ENCODE assay signal across 26 cellular contexts in genomic region chr18:21799706-21800105, GRCh38.
"Had no signal": no experiment of that assay in that cellular context is flagged by ENCODE, and none has a peak within 500 bp of the region (broad histone marks: within the 10 kb centered on the region; RNA-seq: fewer than 3 reads in every experiment).

No MANE protein-coding gene starts in this region.

- H3K27ac ChIP-seq: neutrophil, ovary, parathyroid adenoma, right lobe of liver, stomach, thoracic aorta, thyroid gland, tibial nerve had no signal

- H3K4me1 ChIP-seq: parathyroid adenoma, right lobe of liver, sigmoid colon had no signal

- ATAC-seq: natural killer cell treated with Interleukin-12 subunit alpha and Interleukin-12 subunit beta and Interleukin-15 and Interleukin-18, amount 100 ng/mL, for 72 hours; right cardiac atrium; right lobe of liver; stimulated activated effector memory CD8-positive, alpha-beta T cell treated with anti-CD3 and anti-CD28 coated beads, Interleukin-12 subunit alpha, Interleukin-12 subunit beta, amount 100 ng/mL, for 72 hours; stimulated activated naive B cell treated with anti-CD40 and anti-IgM and Interleukin-4, amounts not matched to agents 10 μg/mL and 1 μg/mL and 100 μg/mL, for 72 hours had no signal

- DNase-seq: nephron progenitor cell; nucleus accumbens; ovary; posterior cingulate gyrus; psoas muscle; right cardiac atrium; right lobe of liver; sigmoid colon; small intestine; stimulated activated CD4-positive, alpha-beta T cell treated with anti-CD3 and anti-CD28 coated beads, Interleukin-15, amount 100 ng/mL, for 24 hours; stimulated activated CD4-positive, alpha-beta T cell treated with anti-CD3 and anti-CD28 coated beads, Interleukin-2, amount 100 ng/mL, for 24 hours; stimulated activated CD4-positive, alpha-beta T cell treated with anti-CD3 and anti-CD28 coated beads, Interleukin-2, amount 100 ng/mL, for 48 hours; stimulated activated CD4-positive, alpha-beta T cell treated with anti-CD3 and anti-CD28 coated beads, Interleukin-4, amount 100 ng/mL, for 24 hours; stimulated activated naive B cell treated with anti-CD40 and anti-IgM and Interleukin-4, amounts not matched to agents 10 μg/mL and 1 μg/mL and 100 μg/mL, for 72 hours; stimulated activated naive CD4-positive, alpha-beta T cell treated with Interleukin-2 at 50 U/mL for 16 hours; stomach; thyroid gland; trophoblast cell; upper lobe of left lung had no signal

- H3K79me2 ChIP-seq: parathyroid adenoma had no signal

- H3K9me3 ChIP-seq: neutrophil, ovary, psoas muscle, right lobe of liver, sigmoid colon, stomach, thoracic aorta, thyroid gland, tibial nerve, upper lobe of left lung, vagina had no signal

- H2AFZ ChIP-seq: parathyroid adenoma had no signal

- H3K36me3 ChIP-seq: neutrophil, ovary, right lobe of liver, thoracic aorta, thyroid gland had no signal

- H3K4me3 ChIP-seq: ovary, psoas muscle, right lobe of liver, sigmoid colon, stomach, thoracic aorta, thyroid gland, tibial nerve, upper lobe of left lung, vagina had no signal

- H3K27me3 ChIP-seq: neutrophil, ovary, right lobe of liver, sigmoid colon, stomach, thyroid gland, tibial nerve, upper lobe of left lung, vagina had no signal

- H3K9ac ChIP-seq: parathyroid adenoma had no signal
